Comparison of ENCODE assay signal across 1 cellular context in genomic region chr17:34961093-34961911, GRCh38.
TF ChIP-seq lines count a peak whose summit lies in the region.

Gene CCT6B (minus strand): TSS chr17:34961460. CDS start chr17:34961393, 67 bp downstream.
Gene ZNF830 (plus strand): TSS chr17:34961540. CDS start chr17:34961567, 27 bp downstream.

TF ChIP-seq in HepG2, 621 proteins besides CTCF, POLR2A, EP300 and RAD21 (continued from another document and continues in another):
- TF ChIP-seq ZBTB44 (CRISPR knock-in tag; IDR thresholded peaks at IDR 0.05) (no peak), ZNF577 (CRISPR knock-in tag; IDR thresholded peaks at IDR 0.05; ENCODE audit: borderline replicate concordance, low read depth) (no peak), EHMT2 (IDR thresholded peaks at IDR 0.05; ENCODE audit: borderline replicate concordance, low read depth, low read length) (peak; percentile 98), ZNF34 (CRISPR knock-in tag; IDR thresholded peaks at IDR 0.05; ENCODE audit: borderline replicate concordance) (peak; percentile 71; the same call in 1 of the 2 replicates), DPF2 (CRISPR knock-in tag; IDR thresholded peaks at IDR 0.05; ENCODE audit: borderline replicate concordance, low read depth) (no peak), PRDM15 (CRISPR knock-in tag; IDR thresholded peaks at IDR 0.05) (no peak), ZNF343 (CRISPR knock-in tag; IDR thresholded peaks at IDR 0.05) (no peak), CSRNP2 (CRISPR knock-in tag; conservative IDR thresholded peaks at IDR 0.05; ENCODE audit: low read depth) (no peak; the same call in 1 of the 2 replicates), POGK (CRISPR knock-in tag; conservative IDR thresholded peaks at IDR 0.05) (no peak), BRD4 (CRISPR knock-in tag; IDR thresholded peaks at IDR 0.05) (peak; percentile 75), ZNF549 (CRISPR knock-in tag; IDR thresholded peaks at IDR 0.05) (no peak), FOXP1 (IDR thresholded peaks at IDR 0.05) (no peak), FOXP1 (CRISPR knock-in tag; IDR thresholded peaks at IDR 0.05) (no peak), ZMYM2 (CRISPR knock-in tag; IDR thresholded peaks at IDR 0.05) (no peak), ZNF382 (CRISPR knock-in tag; IDR thresholded peaks at IDR 0.05; ENCODE audit: borderline replicate concordance) (no peak), NFIB (CRISPR knock-in tag; IDR thresholded peaks at IDR 0.05; ENCODE audit: borderline replicate concordance) (no peak), ZFP36L1 (CRISPR knock-in tag; IDR thresholded peaks at IDR 0.05) (peak; percentile 43; the same call in 1 of the 2 replicates), ZIK1 (CRISPR knock-in tag; IDR thresholded peaks at IDR 0.05; ENCODE audit: borderline replicate concordance, low read depth) (no peak), ZNF75D (CRISPR knock-in tag; IDR thresholded peaks at IDR 0.05; ENCODE audit: borderline replicate concordance) (no peak), HOXA3 (CRISPR knock-in tag; IDR thresholded peaks at IDR 0.05) (peak; percentile 98), ETV5 (CRISPR knock-in tag; IDR thresholded peaks at IDR 0.05; ENCODE audit: borderline replicate concordance) (peak; percentile 18; the same call in 1 of the 2 replicates), HMG20A (CRISPR knock-in tag; IDR thresholded peaks at IDR 0.05; ENCODE audit: borderline replicate concordance) (no peak), PLRG1 (conservative IDR thresholded peaks at IDR 0.05) (no peak), ZFP1 (CRISPR knock-in tag; IDR thresholded peaks at IDR 0.05) (peak; percentile 64; the same call in 1 of the 2 replicates), ATF7 (IDR thresholded peaks at IDR 0.05) (no peak), ATF7 (CRISPR knock-in tag; IDR thresholded peaks at IDR 0.05) (no peak), ATRX (CRISPR knock-in tag; IDR thresholded peaks at IDR 0.05; ENCODE audit: borderline replicate concordance) (no peak), KLF12 (CRISPR knock-in tag; IDR thresholded peaks at IDR 0.05; ENCODE audit: borderline replicate concordance) (no peak; the same call in 1 of the 2 replicates), AGO1 (IDR thresholded peaks at IDR 0.05; ENCODE audit: low read depth, low read length, poor library complexity, severe bottlenecking) (no peak), ZNF224 (CRISPR knock-in tag; IDR thresholded peaks at IDR 0.05) (peak; percentile 88; the same call in 1 of the 2 replicates), ZFP82 (CRISPR knock-in tag; IDR thresholded peaks at IDR 0.05; ENCODE audit: borderline replicate concordance) (no peak), E2F1 (CRISPR knock-in tag; IDR thresholded peaks at IDR 0.05) (no peak), FOXK1 (CRISPR knock-in tag; IDR thresholded peaks at IDR 0.05; ENCODE audit: borderline replicate concordance, low read depth) (peak; percentile 71; the same call in 1 of the 2 replicates), ZNF678 (CRISPR knock-in tag; IDR thresholded peaks at IDR 0.05) (0 out of 2 replicates have a peak, but pooled peaks have one; percentile 27), NR2C2 (CRISPR knock-in tag; IDR thresholded peaks at IDR 0.05; ENCODE audit: borderline replicate concordance) (no peak), BRF2 (CRISPR knock-in tag; IDR thresholded peaks at IDR 0.05) (no peak; the same call in 1 of the 2 replicates), GABPB1 (CRISPR knock-in tag; IDR thresholded peaks at IDR 0.05) (peak; percentile 99), POLR2AphosphoS2 (IDR thresholded peaks at IDR 0.05; ENCODE audit: low read depth, low read length) (no peak), LRRFIP1 (CRISPR knock-in tag; conservative IDR thresholded peaks at IDR 0.05) (peak; percentile 68; the same call in 1 of the 2 replicates), HMGXB3 (CRISPR knock-in tag; IDR thresholded peaks at IDR 0.05; ENCODE audit: borderline replicate concordance) (peak; percentile 81; the same call in 1 of the 2 replicates)
